1 cellular context compared by ENCODE assay signal in the genomic region with DNA sequence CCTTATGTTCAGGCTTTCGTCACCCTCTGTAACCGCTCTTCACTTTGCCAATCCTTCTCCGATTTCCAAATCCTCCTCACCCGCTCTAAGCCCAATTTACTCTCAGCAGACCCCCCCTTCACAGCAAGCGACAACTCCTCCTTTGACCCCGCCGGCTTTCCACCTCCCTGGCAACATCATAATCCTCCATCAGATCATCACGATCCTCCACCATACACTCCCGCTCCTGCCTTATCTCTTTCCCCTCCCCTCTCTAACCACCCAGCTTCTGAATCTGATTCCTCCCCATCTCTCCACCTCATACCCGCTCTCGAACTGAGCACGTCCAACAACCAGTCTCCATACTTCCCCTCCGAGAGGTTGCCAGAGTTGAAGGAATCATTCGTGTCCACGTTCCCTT.
TF ChIP-seq lines count a peak whose summit lies in the region.

No MANE protein-coding gene starts in this region.

TF ChIP-seq in K562, 482 proteins besides CTCF, POLR2A, EP300 and RAD21:
- TF ChIP-seq, protein P1, sequence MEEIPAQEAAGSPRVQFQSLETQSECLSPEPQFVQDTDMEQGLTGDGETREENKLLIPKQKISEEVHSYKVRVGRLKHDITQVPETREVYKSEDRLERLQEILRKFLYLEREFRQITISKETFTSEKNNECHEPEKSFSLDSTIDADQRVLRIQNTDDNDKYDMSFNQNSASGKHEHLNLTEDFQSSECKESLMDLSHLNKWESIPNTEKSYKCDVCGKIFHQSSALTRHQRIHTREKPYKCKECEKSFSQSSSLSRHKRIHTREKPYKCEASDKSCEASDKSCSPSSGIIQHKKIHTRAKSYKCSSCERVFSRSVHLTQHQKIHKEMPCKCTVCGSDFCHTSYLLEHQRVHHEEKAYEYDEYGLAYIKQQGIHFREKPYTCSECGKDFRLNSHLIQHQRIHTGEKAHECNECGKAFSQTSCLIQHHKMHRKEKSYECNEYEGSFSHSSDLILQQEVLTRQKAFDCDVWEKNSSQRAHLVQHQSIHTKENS (CRISPR knock-in tag; IDR thresholded peaks at IDR 0.05), result no peak
- TF ChIP-seq NFE2 (IDR thresholded peaks at IDR 0.05; ENCODE audit: low read depth) (no peak), ZNF146 (CRISPR knock-in tag; IDR thresholded peaks at IDR 0.05; ENCODE audit: unreplicated experiment) (no peak), MCM7 (IDR thresholded peaks at IDR 0.05) (0 out of 4 replicates have a peak, but pooled peaks of 1 of the 2 experiments have one; percentile 59), HDAC1 (IDR thresholded peaks at IDR 0.05) (0 out of 4 replicates have a peak, but pooled peaks of 1 of the 2 experiments have one; percentile 17), ZNF707 (CRISPR knock-in tag; conservative IDR thresholded peaks at IDR 0.05) (no peak), GATAD2A (IDR thresholded peaks at IDR 0.05) (no peak), NRF1 (conservative IDR thresholded peaks at IDR 0.05 in 1 of 2, IDR thresholded peaks at IDR 0.05 in 1 of 2) (no peak), TGIF2 (CRISPR knock-in tag; IDR thresholded peaks at IDR 0.05) (no peak), TRIM24 (IDR thresholded peaks at IDR 0.05) (peak in 1 of 2 experiments; percentile 31; a peak in 1 of 4 replicates), OTX1 (CRISPR knock-in tag; IDR thresholded peaks at IDR 0.05) (0 out of 2 replicates have a peak, but pooled peaks have one; percentile 29), ELF4 (CRISPR knock-in tag; IDR thresholded peaks at IDR 0.05) (0 out of 2 replicates have a peak, but pooled peaks have one; percentile 35), ZBTB1 (CRISPR knock-in tag; IDR thresholded peaks at IDR 0.05; ENCODE audit: borderline replicate concordance, low read depth) (no peak), HMG20B (CRISPR knock-in tag; IDR thresholded peaks at IDR 0.05) (no peak), LARP7 (IDR thresholded peaks at IDR 0.05) (0 out of 2 replicates have a peak, but pooled peaks have one; percentile 36), MTA2 (IDR thresholded peaks at IDR 0.05; ENCODE audit: low read depth) (no peak), MCM5 (IDR thresholded peaks at IDR 0.05; ENCODE audit: low read depth) (0 out of 2 replicates have a peak, but pooled peaks have one; percentile 80), BRF1 (IDR thresholded peaks at IDR 0.05; ENCODE audit: borderline replicate concordance, extremely low read depth, insufficient read length) (no peak), ZNF76 (CRISPR knock-in tag; IDR thresholded peaks at IDR 0.05; ENCODE audit: borderline replicate concordance) (no peak), SMARCE1 (IDR thresholded peaks at IDR 0.05) (no peak), ARID1B (IDR thresholded peaks at IDR 0.05) (peak; percentile 24; the same call in 1 of the 2 replicates), GTF2E2 (tag; IDR thresholded peaks at IDR 0.05) (no peak), ZNF124 (CRISPR knock-in tag; IDR thresholded peaks at IDR 0.05) (no peak)
- TF ChIP-seq, protein P2, sequence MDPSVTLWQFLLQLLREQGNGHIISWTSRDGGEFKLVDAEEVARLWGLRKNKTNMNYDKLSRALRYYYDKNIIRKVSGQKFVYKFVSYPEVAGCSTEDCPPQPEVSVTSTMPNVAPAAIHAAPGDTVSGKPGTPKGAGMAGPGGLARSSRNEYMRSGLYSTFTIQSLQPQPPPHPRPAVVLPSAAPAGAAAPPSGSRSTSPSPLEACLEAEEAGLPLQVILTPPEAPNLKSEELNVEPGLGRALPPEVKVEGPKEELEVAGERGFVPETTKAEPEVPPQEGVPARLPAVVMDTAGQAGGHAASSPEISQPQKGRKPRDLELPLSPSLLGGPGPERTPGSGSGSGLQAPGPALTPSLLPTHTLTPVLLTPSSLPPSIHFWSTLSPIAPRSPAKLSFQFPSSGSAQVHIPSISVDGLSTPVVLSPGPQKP (CRISPR knock-in tag; IDR thresholded peaks at IDR 0.05), result no peak
- TF ChIP-seq, protein P3, sequence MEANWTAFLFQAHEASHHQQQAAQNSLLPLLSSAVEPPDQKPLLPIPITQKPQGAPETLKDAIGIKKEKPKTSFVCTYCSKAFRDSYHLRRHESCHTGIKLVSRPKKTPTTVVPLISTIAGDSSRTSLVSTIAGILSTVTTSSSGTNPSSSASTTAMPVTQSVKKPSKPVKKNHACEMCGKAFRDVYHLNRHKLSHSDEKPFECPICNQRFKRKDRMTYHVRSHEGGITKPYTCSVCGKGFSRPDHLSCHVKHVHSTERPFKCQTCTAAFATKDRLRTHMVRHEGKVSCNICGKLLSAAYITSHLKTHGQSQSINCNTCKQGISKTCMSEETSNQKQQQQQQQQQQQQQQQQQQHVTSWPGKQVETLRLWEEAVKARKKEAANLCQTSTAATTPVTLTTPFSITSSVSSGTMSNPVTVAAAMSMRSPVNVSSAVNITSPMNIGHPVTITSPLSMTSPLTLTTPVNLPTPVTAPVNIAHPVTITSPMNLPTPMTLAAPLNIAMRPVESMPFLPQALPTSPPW (CRISPR knock-in tag; IDR thresholded peaks at IDR 0.05), result peak; percentile 53
- TF ChIP-seq, protein P4, sequence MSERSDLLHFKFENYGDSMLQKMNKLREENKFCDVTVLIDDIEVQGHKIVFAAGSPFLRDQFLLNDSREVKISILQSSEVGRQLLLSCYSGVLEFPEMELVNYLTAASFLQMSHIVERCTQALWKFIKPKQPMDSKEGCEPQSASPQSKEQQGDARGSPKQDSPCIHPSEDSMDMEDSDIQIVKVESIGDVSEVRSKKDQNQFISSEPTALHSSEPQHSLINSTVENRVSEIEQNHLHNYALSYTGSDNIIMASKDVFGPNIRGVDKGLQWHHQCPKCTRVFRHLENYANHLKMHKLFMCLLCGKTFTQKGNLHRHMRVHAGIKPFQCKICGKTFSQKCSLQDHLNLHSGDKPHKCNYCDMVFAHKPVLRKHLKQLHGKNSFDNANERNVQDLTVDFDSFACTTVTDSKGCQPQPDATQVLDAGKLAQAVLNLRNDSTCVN (CRISPR knock-in tag; IDR thresholded peaks at IDR 0.05), result 0 out of 2 replicates have a peak, but pooled peaks have one; percentile 85
- TF ChIP-seq, protein P5, sequence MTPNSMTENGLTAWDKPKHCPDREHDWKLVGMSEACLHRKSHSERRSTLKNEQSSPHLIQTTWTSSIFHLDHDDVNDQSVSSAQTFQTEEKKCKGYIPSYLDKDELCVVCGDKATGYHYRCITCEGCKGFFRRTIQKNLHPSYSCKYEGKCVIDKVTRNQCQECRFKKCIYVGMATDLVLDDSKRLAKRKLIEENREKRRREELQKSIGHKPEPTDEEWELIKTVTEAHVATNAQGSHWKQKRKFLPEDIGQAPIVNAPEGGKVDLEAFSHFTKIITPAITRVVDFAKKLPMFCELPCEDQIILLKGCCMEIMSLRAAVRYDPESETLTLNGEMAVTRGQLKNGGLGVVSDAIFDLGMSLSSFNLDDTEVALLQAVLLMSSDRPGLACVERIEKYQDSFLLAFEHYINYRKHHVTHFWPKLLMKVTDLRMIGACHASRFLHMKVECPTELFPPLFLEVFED (CRISPR knock-in tag; conservative IDR thresholded peaks at IDR 0.05), result 0 out of 2 replicates have a peak, but pooled peaks have one; percentile 55
- TF ChIP-seq, protein P6, sequence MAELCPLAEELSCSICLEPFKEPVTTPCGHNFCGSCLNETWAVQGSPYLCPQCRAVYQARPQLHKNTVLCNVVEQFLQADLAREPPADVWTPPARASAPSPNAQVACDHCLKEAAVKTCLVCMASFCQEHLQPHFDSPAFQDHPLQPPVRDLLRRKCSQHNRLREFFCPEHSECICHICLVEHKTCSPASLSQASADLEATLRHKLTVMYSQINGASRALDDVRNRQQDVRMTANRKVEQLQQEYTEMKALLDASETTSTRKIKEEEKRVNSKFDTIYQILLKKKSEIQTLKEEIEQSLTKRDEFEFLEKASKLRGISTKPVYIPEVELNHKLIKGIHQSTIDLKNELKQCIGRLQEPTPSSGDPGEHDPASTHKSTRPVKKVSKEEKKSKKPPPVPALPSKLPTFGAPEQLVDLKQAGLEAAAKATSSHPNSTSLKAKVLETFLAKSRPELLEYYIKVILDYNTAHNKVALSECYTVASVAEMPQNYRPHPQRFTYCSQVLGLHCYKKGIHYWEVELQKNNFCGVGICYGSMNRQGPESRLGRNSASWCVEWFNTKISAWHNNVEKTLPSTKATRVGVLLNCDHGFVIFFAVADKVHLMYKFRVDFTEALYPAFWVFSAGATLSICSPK (IDR thresholded peaks at IDR 0.05; ENCODE audit: borderline replicate concordance), result 0 out of 2 replicates have a peak, but pooled peaks have one; percentile 71
- TF ChIP-seq, protein P7, sequence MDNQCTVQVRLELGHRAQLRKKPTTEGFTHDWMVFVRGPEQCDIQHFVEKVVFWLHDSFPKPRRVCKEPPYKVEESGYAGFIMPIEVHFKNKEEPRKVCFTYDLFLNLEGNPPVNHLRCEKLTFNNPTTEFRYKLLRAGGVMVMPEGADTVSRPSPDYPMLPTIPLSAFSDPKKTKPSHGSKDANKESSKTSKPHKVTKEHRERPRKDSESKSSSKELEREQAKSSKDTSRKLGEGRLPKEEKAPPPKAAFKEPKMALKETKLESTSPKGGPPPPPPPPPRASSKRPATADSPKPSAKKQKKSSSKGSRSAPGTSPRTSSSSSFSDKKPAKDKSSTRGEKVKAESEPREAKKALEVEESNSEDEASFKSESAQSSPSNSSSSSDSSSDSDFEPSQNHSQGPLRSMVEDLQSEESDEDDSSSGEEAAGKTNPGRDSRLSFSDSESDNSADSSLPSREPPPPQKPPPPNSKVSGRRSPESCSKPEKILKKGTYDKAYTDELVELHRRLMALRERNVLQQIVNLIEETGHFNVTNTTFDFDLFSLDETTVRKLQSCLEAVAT (IDR thresholded peaks at IDR 0.05), result peak in 1 of 2 experiments; percentile 37; a peak in 1 of 4 replicates
- TF ChIP-seq, protein P8, sequence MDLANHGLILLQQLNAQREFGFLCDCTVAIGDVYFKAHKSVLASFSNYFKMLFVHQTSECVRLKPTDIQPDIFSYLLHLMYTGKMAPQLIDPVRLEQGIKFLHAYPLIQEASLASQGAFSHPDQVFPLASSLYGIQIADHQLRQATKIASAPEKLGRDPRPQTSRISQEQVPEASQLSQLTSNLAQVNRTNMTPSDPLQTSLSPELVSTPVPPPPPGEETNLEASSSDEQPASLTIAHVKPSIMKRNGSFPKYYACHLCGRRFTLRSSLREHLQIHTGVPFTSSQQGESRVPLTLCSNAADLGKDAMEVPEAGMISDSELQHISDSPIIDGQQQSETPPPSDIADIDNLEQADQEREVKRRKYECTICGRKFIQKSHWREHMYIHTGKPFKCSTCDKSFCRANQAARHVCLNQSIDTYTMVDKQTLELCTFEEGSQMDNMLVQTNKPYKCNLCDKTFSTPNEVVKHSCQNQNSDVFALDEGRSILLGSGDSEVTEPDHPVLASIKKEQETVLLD (IDR thresholded peaks at IDR 0.05), result 0 out of 2 replicates have a peak, but pooled peaks have one; percentile 25
TF ChIP-seq in K562: peak in this region for 14.
